ENCODE assay signal across 18 cellular contexts in the genomic region with DNA sequence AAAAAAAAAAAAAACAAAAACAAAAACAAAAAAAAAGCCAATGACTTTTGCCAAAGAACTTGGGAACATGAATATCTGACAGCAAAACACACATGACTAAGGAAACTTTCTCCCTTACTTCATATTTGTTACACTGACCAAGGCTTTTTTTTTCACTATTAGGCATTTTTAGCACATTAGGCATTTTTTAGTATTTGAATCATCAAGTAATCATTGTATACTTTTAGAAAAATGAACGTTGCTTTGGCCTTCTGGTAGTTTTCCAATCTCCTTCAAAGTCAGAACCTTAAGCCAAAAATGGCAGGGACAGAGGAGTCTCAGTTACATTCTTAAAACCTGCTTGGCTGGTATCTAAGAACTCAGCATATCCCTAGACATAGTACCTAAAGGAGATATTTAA. TPM values are rescaled to one million over a fixed set of nuclear protein-coding genes. Genes with fewer than 3 reads are reported as not detected.
A peak's percentile ranks its signal among the peaks of the same experiment; 100 is the strongest.
DNase-seq lines count a peak whose midpoint lies in the region; TF ChIP-seq lines count a peak whose summit lies in the region.
"Had no signal": no experiment of that assay in that cellular context is flagged by ENCODE, and none has a peak within 500 bp of the region (broad histone marks: within the 10 kb centered on the region; RNA-seq: fewer than 3 reads in every experiment).

No MANE protein-coding gene starts in this region.

- intact Hi-C loops in head of caudate nucleus (cut with DNase I): no loop called here

- H3K4me1 ChIP-seq in SK-N-SH (ENCODE audit: control insufficient read depth in 1 of 2, insufficient read depth in 2 of 2, low read depth in 1 of 2, low read length in 1 of 2): peaks cover 15 to 36% of the 10 kb centered on the region in 2 experiments
- peaks cover 88% of the 10 kb centered on the region for H3K4me1 ChIP-seq in osteoblast (ENCODE audit: insufficient read depth, low read length)

- no peak overlapping the region for H2AFZ ChIP-seq in SK-N-SH (ENCODE audit: low read depth)
- H2AFZ ChIP-seq in osteoblast (ENCODE audit: low read length): no peak overlapping the region

- peak; percentile 38 for DNase-seq in BJ (ENCODE audit: low read depth)
- no peak for DNase-seq in SK-N-SH
- DNase-seq in fibroblast of gingiva (ENCODE audit: low read depth): peak; percentile 75
- DNase-seq in osteoblast (ENCODE audit: insufficient read length, low spot score, missing footprints): peak; percentile 56
- no peak for DNase-seq in mucosa of gallbladder (ENCODE audit: low spot score)
- no peak for DNase-seq in midbrain (lab: John Stamatoyannopoulos, UW)
- DNase-seq in head of caudate nucleus: no peak
- no peak for DNase-seq in NCI-H774 (lab: John Stamatoyannopoulos, UW)
- DNase-seq: activated effector memory CD4-positive, alpha-beta T cell treated with Interleukin-2 at 50 U/mL for 16 hours; aorta; CD8-positive, alpha-beta memory T cell; cortex of kidney; immature natural killer cell; NCI-H1930; SJCRH30; stimulated activated CD4-positive, alpha-beta T cell treated with anti-CD3 and anti-CD28 coated beads, Interleukin-1b, Interleukin-23, amount 100 ng/mL, for 48 hours; stomach had no signal

- CTCF ChIA-PET in BJ (lab: Yijun Ruan, JAX) (interaction anchor here (1.2 kb wide), 1 partner anchor 187 kb away, joined by 4 read pairs; no protein-coding TSS in a partner anchor), SK-N-SH (lab: Yijun Ruan, JAX) (interaction anchor here (0.6 kb wide), 1 partner anchor 19 kb away, joined by 3 read pairs; no protein-coding TSS in a partner anchor)

- TF ChIP-seq RAD21 in SK-N-SH (IDR thresholded peaks at IDR 0.05; ENCODE audit: low read length): no peak

- H3K27ac ChIP-seq in SK-N-SH (ENCODE audit: low read depth in 2 of 2, low read length in 1 of 2) (peak overlapping the region; percentile 43 to 65), osteoblast (ENCODE audit: low read depth, low read length) (peak overlapping the region; percentile 64)
- H3K27ac ChIP-seq: right atrium auricular region, SJCRH30 had no signal

- peaks cover 2% of the 10 kb centered on the region for H3K36me3 ChIP-seq in BJ (ENCODE audit: control insufficient read depth, insufficient read depth, low read length)
- H3K36me3 ChIP-seq in SK-N-SH (replicated peaks in 1 of 2; ENCODE audit: control insufficient read depth in 1 of 2, insufficient read depth in 2 of 2, low read length in 1 of 2): peaks cover 53 to 60% of the 10 kb centered on the region in 2 experiments
- H3K36me3 ChIP-seq in osteoblast (ENCODE audit: insufficient read depth, low read length): peaks cover 39% of the 10 kb centered on the region
- H3K36me3 ChIP-seq: right atrium auricular region, SJCRH30, stomach had no signal

- H3K4me3 ChIP-seq in BJ (ENCODE audit: low read depth, low read length): no peak overlapping the region
- no peak overlapping the region for H3K4me3 ChIP-seq in SK-N-SH (ENCODE audit: low read depth in 2 of 2, low read length in 1 of 2)
- H3K4me3 ChIP-seq in osteoblast (ENCODE audit: insufficient read depth, low read length): no peak overlapping the region
- H3K4me3 ChIP-seq: right atrium auricular region, SJCRH30, stomach had no signal

- H3K4me2 ChIP-seq in SK-N-SH (peak overlapping the region; percentile 29; the same call in 1 of the 2 replicates), osteoblast (ENCODE audit: insufficient read depth, low read length) (no peak overlapping the region)

- H3K9me2 ChIP-seq in SK-N-SH: no peaks in the 10 kb centered on the region

- TF ChIP-seq CTCF in BJ (IDR thresholded peaks at IDR 0.05; ENCODE audit: insufficient read depth, low read depth, low read length) (no peak), SK-N-SH (IDR thresholded peaks at IDR 0.05) (no peak), osteoblast (IDR thresholded peaks at IDR 0.05; ENCODE audit: extremely low read depth, low read depth, low read length) (no peak)

- POLR2A ChIA-PET in BJ (lab: Charles Lee) (interaction anchor here (0.6 kb wide), 1 partner anchor 246 kb away, joined by 3 read pairs; no protein-coding TSS in a partner anchor), SK-N-SH (lab: Yijun Ruan, JAX) (no interaction called here)

- H3F3A ChIP-seq in SK-N-SH (replicated peaks; ENCODE audit: insufficient read depth): peaks cover 26% of the 10 kb centered on the region

- H4K20me1 ChIP-seq in SK-N-SH (ENCODE audit: insufficient read depth) (peaks cover 5% of the 10 kb centered on the region; the same call in 1 of the 2 replicates), osteoblast (ENCODE audit: insufficient read depth, low read length) (no peaks in the 10 kb centered on the region)

- H3K79me2 ChIP-seq in SK-N-SH (ENCODE audit: insufficient read depth) (peaks cover 61% of the 10 kb centered on the region), osteoblast (ENCODE audit: insufficient read depth, low read length) (peaks cover 66% of the 10 kb centered on the region)

- no peak overlapping the region for H3K9ac ChIP-seq in SK-N-SH

- no peaks in the 10 kb centered on the region for H3K9me3 ChIP-seq in SK-N-SH
- H3K9me3 ChIP-seq in osteoblast (ENCODE audit: low read depth, low read length): no peaks in the 10 kb centered on the region
- H3K9me3 ChIP-seq: right atrium auricular region, SJCRH30, stomach had no signal

- no peak; a peak in 1 of 4 replicates for TF ChIP-seq EP300 in SK-N-SH (IDR thresholded peaks at IDR 0.05; ENCODE audit: borderline replicate concordance in 1 of 2, low read depth in 1 of 2, low read length in 1 of 2)

- WGBS in SK-N-SH (ENCODE audit: low lambda C conversion rate): 6% methylated on average over 1 of the region's 1 CpG

- H3K27me3 ChIP-seq in BJ (ENCODE audit: control insufficient read depth, insufficient read depth, low read length) (no peaks in the 10 kb centered on the region), SK-N-SH (ENCODE audit: insufficient read depth) (no peaks in the 10 kb centered on the region), osteoblast (ENCODE audit: insufficient read depth, low read length) (no peaks in the 10 kb centered on the region)
- H3K27me3 ChIP-seq: right atrium auricular region, SJCRH30, stomach had no signal

TF ChIP-seq in SK-N-SH, 30 proteins besides CTCF, POLR2A, EP300 and RAD21 (continues in another document):
- TF ChIP-seq MXI1 (IDR thresholded peaks at IDR 0.05; ENCODE audit: low read depth, low read length) (no peak), CHD2 (IDR thresholded peaks at IDR 0.05; ENCODE audit: low read length, partially characterized antibody) (no peak), RXRA (IDR thresholded peaks at IDR 0.05; ENCODE audit: borderline replicate concordance, low read depth) (no peak), SIN3A (IDR thresholded peaks at IDR 0.05; ENCODE audit: borderline replicate concordance, low read depth, low read length) (no peak), NRF1 (IDR thresholded peaks at IDR 0.05; ENCODE audit: low read depth, low read length) (no peak), FOXM1 (IDR thresholded peaks at IDR 0.05; ENCODE audit: low read depth) (peak; percentile 52; the same call in 1 of the 2 replicates), JUND (IDR thresholded peaks at IDR 0.05) (peak; percentile 49), FOSL2 (IDR thresholded peaks at IDR 0.05; ENCODE audit: borderline replicate concordance, low read depth) (peak; percentile 44), TEAD4 (IDR thresholded peaks at IDR 0.05; ENCODE audit: borderline replicate concordance, insufficient read depth) (peak; percentile 39; the same call in 1 of the 2 replicates), GATA2 (CRISPR knock-in tag; IDR thresholded peaks at IDR 0.05) (no peak), POLR2AphosphoS5 (IDR thresholded peaks at IDR 0.05; ENCODE audit: low read depth, low read length) (no peak), GABPA (IDR thresholded peaks at IDR 0.05; ENCODE audit: low read depth) (no peak), ELF1 (IDR thresholded peaks at IDR 0.05) (no peak), NFIC (IDR thresholded peaks at IDR 0.05; ENCODE audit: borderline replicate concordance) (no peak; the same call in 1 of the 2 replicates)
- TF ChIP-seq, protein P1, sequence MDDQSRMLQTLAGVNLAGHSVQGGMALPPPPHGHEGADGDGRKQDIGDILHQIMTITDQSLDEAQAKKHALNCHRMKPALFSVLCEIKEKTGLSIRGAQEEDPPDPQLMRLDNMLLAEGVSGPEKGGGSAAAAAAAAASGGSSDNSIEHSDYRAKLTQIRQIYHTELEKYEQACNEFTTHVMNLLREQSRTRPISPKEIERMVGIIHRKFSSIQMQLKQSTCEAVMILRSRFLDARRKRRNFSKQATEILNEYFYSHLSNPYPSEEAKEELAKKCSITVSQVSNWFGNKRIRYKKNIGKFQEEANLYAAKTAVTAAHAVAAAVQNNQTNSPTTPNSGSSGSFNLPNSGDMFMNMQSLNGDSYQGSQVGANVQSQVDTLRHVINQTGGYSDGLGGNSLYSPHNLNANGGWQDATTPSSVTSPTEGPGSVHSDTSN (IDR thresholded peaks at IDR 0.05): peak; percentile 2; the same call in 1 of the 2 replicates
- TF ChIP-seq, protein P2, sequence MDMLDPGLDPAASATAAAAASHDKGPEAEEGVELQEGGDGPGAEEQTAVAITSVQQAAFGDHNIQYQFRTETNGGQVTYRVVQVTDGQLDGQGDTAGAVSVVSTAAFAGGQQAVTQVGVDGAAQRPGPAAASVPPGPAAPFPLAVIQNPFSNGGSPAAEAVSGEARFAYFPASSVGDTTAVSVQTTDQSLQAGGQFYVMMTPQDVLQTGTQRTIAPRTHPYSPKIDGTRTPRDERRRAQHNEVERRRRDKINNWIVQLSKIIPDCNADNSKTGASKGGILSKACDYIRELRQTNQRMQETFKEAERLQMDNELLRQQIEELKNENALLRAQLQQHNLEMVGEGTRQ (IDR thresholded peaks at IDR 0.05; ENCODE audit: borderline replicate concordance, low read depth, low read length): no peak
- TF ChIP-seq, protein P3, sequence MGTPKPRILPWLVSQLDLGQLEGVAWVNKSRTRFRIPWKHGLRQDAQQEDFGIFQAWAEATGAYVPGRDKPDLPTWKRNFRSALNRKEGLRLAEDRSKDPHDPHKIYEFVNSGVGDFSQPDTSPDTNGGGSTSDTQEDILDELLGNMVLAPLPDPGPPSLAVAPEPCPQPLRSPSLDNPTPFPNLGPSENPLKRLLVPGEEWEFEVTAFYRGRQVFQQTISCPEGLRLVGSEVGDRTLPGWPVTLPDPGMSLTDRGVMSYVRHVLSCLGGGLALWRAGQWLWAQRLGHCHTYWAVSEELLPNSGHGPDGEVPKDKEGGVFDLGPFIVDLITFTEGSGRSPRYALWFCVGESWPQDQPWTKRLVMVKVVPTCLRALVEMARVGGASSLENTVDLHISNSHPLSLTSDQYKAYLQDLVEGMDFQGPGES (IDR thresholded peaks at IDR 0.05; ENCODE audit: low read depth, low read length): no peak

RNA-seq across cellular contexts. Expression of a gene that starts 19.3 kb away (rescaled TPM):
- polyA plus RNA-seq in BJ (2011; rRNA removed): 387 and 609 TPM in 2 replicates
- 227 and 255 TPM in 2 replicates for polyA minus RNA-seq in BJ (2011; rRNA and poly(A)+ RNA removed)
- polyA plus RNA-seq in SK-N-SH (2012; rRNA removed): 94.4 and 143 TPM in 2 replicates
- polyA plus RNA-seq in SK-N-SH (2012; cell fraction: cytosol; rRNA removed): 140 and 180 TPM in 2 replicates
- polyA plus RNA-seq in SK-N-SH (2012; cell fraction: nucleus; rRNA removed): 72.8 and 166 TPM in 2 replicates
- total RNA-seq in osteoblast: 150 and 182 TPM in 2 replicates
- 51.2 TPM for total RNA-seq in mucosa of gallbladder

Comparison
In these comparisons a context has a peak if more than half of its experiments do, and no peak if none do; other contexts are left out.
1. DNase-seq: peak in BJ (single experiment), fibroblast of gingiva (single experiment) and osteoblast (single experiment); none in SK-N-SH (single experiment), mucosa of gallbladder (single experiment), midbrain (single experiment), head of caudate nucleus (0 of 42) and NCI-H774 (single experiment).